Comparison of ENCODE assay signal across 36 cellular contexts in genomic region chr2:130854301-130854700, GRCh38.
"Had no signal": no experiment of that assay in that cellular context is flagged by ENCODE, and none has a peak within 500 bp of the region (broad histone marks: within the 10 kb centered on the region; RNA-seq: fewer than 3 reads in every experiment).

No MANE protein-coding gene starts in this region.

- ATAC-seq: activated CD8-positive, alpha-beta memory T cell treated with anti-CD3 and anti-CD28 coated beads, Interleukin-2, amount 10 ng/mL, durations not matched to agents 7 days and 5 days; activated naive CD8-positive, alpha-beta T cell treated with anti-CD3 and anti-CD28 coated beads, Interleukin-2, amount 50 U/mL, for 24 hours; PC-3; Right ventricle myocardium inferior had no signal

- H3K27me3 Mint-ChIP-seq: activated CD8-positive, alpha-beta memory T cell treated with anti-CD3 and anti-CD28 coated beads, Interleukin-2, amount 10 ng/mL, durations not matched to agents 7 days and 5 days; activated naive CD4-positive, alpha-beta T cell treated with anti-CD3 and anti-CD28 coated beads, Interleukin-2, amount 10 ng/mL, durations not matched to agents 7 days and 5 days; activated naive CD8-positive, alpha-beta T cell treated with anti-CD3 and anti-CD28 coated beads, Interleukin-2, amount 50 U/mL, for 24 hours had no signal

- H3K27ac ChIP-seq: KMS-11, Peyer's patch, WERI-Rb-1 had no signal

- H3K4me1 Mint-ChIP-seq: activated CD8-positive, alpha-beta memory T cell treated with anti-CD3 and anti-CD28 coated beads, Interleukin-2, amount 10 ng/mL, durations not matched to agents 7 days and 5 days; activated naive CD4-positive, alpha-beta T cell treated with anti-CD3 and anti-CD28 coated beads, Interleukin-2, amount 10 ng/mL, durations not matched to agents 7 days and 5 days; activated naive CD8-positive, alpha-beta T cell treated with anti-CD3 and anti-CD28 coated beads, Interleukin-2, amount 50 U/mL, for 24 hours had no signal

- FAIRE-seq: bronchial epithelial cell had no signal

- H3K27ac Mint-ChIP-seq: activated CD4-positive, alpha-beta memory T cell treated with anti-CD3 and anti-CD28 coated beads, Interleukin-2, amount 10 ng/mL, durations not matched to agents 7 days and 5 days; activated CD8-positive, alpha-beta memory T cell treated with anti-CD3 and anti-CD28 coated beads, Interleukin-2, amount 10 ng/mL, durations not matched to agents 7 days and 5 days; activated naive CD4-positive, alpha-beta T cell treated with anti-CD3 and anti-CD28 coated beads, Interleukin-2, amount 10 ng/mL, durations not matched to agents 7 days and 5 days; activated naive CD8-positive, alpha-beta T cell; activated naive CD8-positive, alpha-beta T cell treated with anti-CD3 and anti-CD28 coated beads, Interleukin-2, amount 50 U/mL, for 24 hours; brain had no signal

- H3K4me3 Mint-ChIP-seq: activated CD4-positive, alpha-beta memory T cell treated with anti-CD3 and anti-CD28 coated beads, Interleukin-2, amount 10 ng/mL, durations not matched to agents 7 days and 5 days; activated CD8-positive, alpha-beta memory T cell treated with anti-CD3 and anti-CD28 coated beads, Interleukin-2, amount 10 ng/mL, durations not matched to agents 7 days and 5 days; activated naive CD4-positive, alpha-beta T cell treated with anti-CD3 and anti-CD28 coated beads, Interleukin-2, amount 10 ng/mL, durations not matched to agents 7 days and 5 days; activated naive CD8-positive, alpha-beta T cell; activated naive CD8-positive, alpha-beta T cell treated with anti-CD3 and anti-CD28 coated beads, Interleukin-2, amount 50 U/mL, for 24 hours; brain had no signal

- H3K9me3 Mint-ChIP-seq: activated CD4-positive, alpha-beta memory T cell treated with anti-CD3 and anti-CD28 coated beads, Interleukin-2, amount 10 ng/mL, durations not matched to agents 7 days and 5 days; activated naive CD4-positive, alpha-beta T cell treated with anti-CD3 and anti-CD28 coated beads, Interleukin-2, amount 10 ng/mL, durations not matched to agents 7 days and 5 days; activated naive CD8-positive, alpha-beta T cell treated with anti-CD3 and anti-CD28 coated beads, Interleukin-2, amount 50 U/mL, for 24 hours had no signal

- H3K36me3 Mint-ChIP-seq: activated CD8-positive, alpha-beta memory T cell treated with anti-CD3 and anti-CD28 coated beads, Interleukin-2, amount 10 ng/mL, durations not matched to agents 7 days and 5 days; activated naive CD4-positive, alpha-beta T cell treated with anti-CD3 and anti-CD28 coated beads, Interleukin-2, amount 10 ng/mL, durations not matched to agents 7 days and 5 days; activated naive CD8-positive, alpha-beta T cell; brain had no signal

- H3K4me3 ChIP-seq: Peyer's patch had no signal

- DNase-seq: activated CD4-positive, alpha-beta memory T cell treated with anti-CD3 and anti-CD28 coated beads, Interleukin-2, amount 10 ng/mL, durations not matched to agents 7 days and 5 days; activated CD4-positive, alpha-beta T cell treated with anti-CD3 and anti-CD28 coated beads for 1 hour; activated CD4-positive, alpha-beta T cell treated with anti-CD3 and anti-CD28 coated beads for 48 hours; activated CD4-positive, CD25-positive, alpha-beta regulatory T cell; activated CD8-positive, alpha-beta memory T cell treated with anti-CD3 and anti-CD28 coated beads for 24 hours; activated CD8-positive, alpha-beta memory T cell treated with anti-CD3 and anti-CD28 coated beads, Interleukin-2, amount 10 ng/mL, durations not matched to agents 7 days and 5 days; activated CD8-positive, alpha-beta memory T cell treated with anti-CD3 and anti-CD28 coated beads, Interleukin-2, amount 50 U/mL, for 48 hours; activated effector memory CD4-positive, alpha-beta T cell treated with Interleukin-2 at 50 U/mL for 16 hours; activated naive CD4-positive, alpha-beta T cell treated with anti-CD3 and anti-CD28 coated beads, Interleukin-2, amount 10 ng/mL, durations not matched to agents 7 days and 5 days; activated naive CD8-positive, alpha-beta T cell treated with anti-CD3 and anti-CD28 coated beads, Interleukin-2, amount 50 U/mL, for 24 hours; activated T-cell treated with anti-CD3 and anti-CD28 coated beads, Interleukin-2, amount 50 U/mL, for 48 hours; anterior cingulate cortex; caudate nucleus; MM.1S; MV-4-11; NCI-H1092; NCI-H1436 treated with DMSO at 0.1 percent for 48 hours; NCI-H1694 treated with DMSO at 0.1 percent for 48 hours; NCI-H2029; NCI-H345; NCI-H526; NCI-H748 treated with DMSO at 0.1 percent for 48 hours; NK-92 treated with Interleukin-12 subunit alpha and Interleukin-12 subunit beta, amount 100 ng/mL, for 24 hours; PC-3; Peyer's patch; RPMI8226; SW 1271; T-helper 1 cell; T-helper 2 cell; T-helper 9 cell; WERI-Rb-1 had no signal

- H3K9me3 ChIP-seq: Peyer's patch had no signal

- H3K36me3 ChIP-seq: Peyer's patch, WERI-Rb-1 had no signal

- H3K4me1 ChIP-seq: Peyer's patch had no signal

- H3K9ac ChIP-seq: KMS-11 had no signal

- H3K27me3 ChIP-seq: Peyer's patch had no signal
